ENCODE assay signal across 16 cellular contexts in the genomic region with DNA sequence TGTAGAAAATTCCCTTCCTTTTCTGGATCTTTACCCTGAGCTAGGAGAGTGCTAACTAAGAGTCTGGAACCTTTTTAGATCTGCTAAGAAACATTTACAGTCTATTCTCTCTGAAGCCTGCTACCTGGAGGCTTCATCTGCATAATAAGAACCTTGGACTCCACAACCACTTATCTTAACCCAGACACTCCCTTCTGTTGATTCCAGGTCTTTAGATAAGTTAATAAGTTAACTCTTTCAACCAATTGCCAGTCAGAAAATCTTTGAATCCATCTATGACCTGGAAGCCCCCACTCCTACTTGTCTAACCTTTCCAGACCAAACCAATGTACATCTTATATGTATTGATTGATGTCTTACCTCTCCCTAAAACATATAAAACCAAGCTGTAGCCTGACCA.
DNase-seq lines count a peak whose midpoint lies in the region; ATAC-seq and TF ChIP-seq lines count a peak whose summit lies in the region.
"Had no signal": no experiment of that assay in that cellular context is flagged by ENCODE, and none has a peak within 500 bp of the region (broad histone marks: within the 10 kb centered on the region; RNA-seq: fewer than 3 reads in every experiment).

No MANE protein-coding gene starts in this region.

- no peak overlapping the region for H3K4me2 ChIP-seq in mesendoderm (ENCODE audit: low read length)
- H3K4me2 ChIP-seq: BLaER1 treated with 17β-estradiol and CSF1 and Interleukin-3, amounts not matched to agents 10 nM and 100 nM had no signal

- no peak overlapping the region for H2AK5ac ChIP-seq in mesendoderm (ENCODE audit: low read length)

- peaks cover 3% of the 10 kb centered on the region for H3K9me3 Mint-ChIP-seq in WTC11
- H3K9me3 Mint-ChIP-seq: CD8-positive, alpha-beta T cell had no signal

- no peak overlapping the region for H3K18ac ChIP-seq in mesendoderm (ENCODE audit: low read length)

- no peak overlapping the region for H2BK5ac ChIP-seq in mesendoderm (ENCODE audit: low read length)

- DNase-seq in WTC11 (ENCODE audit: low spot score) (no peak), mesendoderm (no peak), islet precursor cell (no peak), kidney tubule cell (ENCODE audit: low spot score) (no peak)
- DNase-seq: Calu3; CD8-positive, alpha-beta T cell; DMS79 treated with DMSO at 0.1 percent for 48 hours; GM23248; HCEC 1CT had no signal

- no peak overlapping the region for H4K5ac ChIP-seq in mesendoderm (ENCODE audit: low read length)

- H3K56ac ChIP-seq in mesendoderm (ENCODE audit: low read length) = no peak overlapping the region

- H3K4me3 ChIP-seq in HUES48 (ENCODE audit: low read depth, low read length) = no peak overlapping the region
- no peak overlapping the region for H3K4me3 ChIP-seq in mesendoderm (ENCODE audit: low read length)
- H3K4me3 ChIP-seq: BLaER1 treated with 17β-estradiol and CSF1 and Interleukin-3, amounts not matched to agents 10 nM and 100 nM; GM12878; GM23248 had no signal

- H3K4me1 ChIP-seq in HUES48 (ENCODE audit: control insufficient read depth, insufficient read depth, low read length) = peaks cover 28% of the 10 kb centered on the region
- H3K4me1 ChIP-seq in mesendoderm (ENCODE audit: control insufficient read depth, low read depth, low read length) = peaks cover 3% of the 10 kb centered on the region
- H3K4me1 ChIP-seq: BLaER1 treated with 17β-estradiol and CSF1 and Interleukin-3, amounts not matched to agents 10 nM and 100 nM had no signal

- no peak overlapping the region for H3K4me3 Mint-ChIP-seq in WTC11
- H3K4me3 Mint-ChIP-seq: B cell; CD8-positive, alpha-beta T cell had no signal

- CTCF ChIA-PET in WTC11 (lab: Charles Lee) = interaction anchor here (1.1 kb wide), 1 partner anchor 23 kb away, joined by 3 read pairs; no protein-coding TSS in a partner anchor

- H3K4ac ChIP-seq in mesendoderm (ENCODE audit: low read depth, low read length) = peak overlapping the region; percentile 36

- no peaks in the 10 kb centered on the region for H3K27me3 ChIP-seq in HUES48 (ENCODE audit: control insufficient read depth, insufficient read depth, low read length)
- no peaks in the 10 kb centered on the region for H3K27me3 ChIP-seq in mesendoderm (ENCODE audit: insufficient read depth, low read length, poor library complexity)
- H3K27me3 ChIP-seq: BLaER1 treated with 17β-estradiol and CSF1 and Interleukin-3, amounts not matched to agents 10 nM and 100 nM had no signal

- no peak overlapping the region for H3K27ac Mint-ChIP-seq in WTC11
- H3K27ac Mint-ChIP-seq: B cell; CD8-positive, alpha-beta T cell had no signal

- H3K27ac ChIP-seq in HUES48 (ENCODE audit: low read depth, low read length) = peak overlapping the region; percentile 53
- peak overlapping the region; percentile 44 for H3K27ac ChIP-seq in mesendoderm (ENCODE audit: low read depth, low read length)
- H3K27ac ChIP-seq: BLaER1 treated with 17β-estradiol and CSF1 and Interleukin-3, amounts not matched to agents 10 nM and 100 nM; GM23248; HL-60 had no signal

- H3K23ac ChIP-seq in mesendoderm (ENCODE audit: low read length) = no peak overlapping the region

- peak overlapping the region; percentile 65 for H2BK15ac ChIP-seq in mesendoderm (replicated peaks; ENCODE audit: low read depth)

- no peak overlapping the region for H4K8ac ChIP-seq in mesendoderm (ENCODE audit: low read depth, low read length)

- POLR2A ChIA-PET in WTC11 (lab: Charles Lee) = no interaction called here

- peaks cover 12% of the 10 kb centered on the region for H3K4me1 Mint-ChIP-seq in WTC11
- H3K4me1 Mint-ChIP-seq: B cell had no signal

- no peaks in the 10 kb centered on the region for H3K79me2 ChIP-seq in mesendoderm (ENCODE audit: control insufficient read depth, insufficient read depth, low read length)

- TF ChIP-seq CTCF in WTC11 (IDR thresholded peaks at IDR 0.05) = no peak

- H3K9me3 ChIP-seq in HUES48 (ENCODE audit: control insufficient read depth, insufficient read depth, low read length) = peaks cover 7% of the 10 kb centered on the region; the same call in 1 of the 2 replicates
- H3K9me3 ChIP-seq: BLaER1 treated with 17β-estradiol and CSF1 and Interleukin-3, amounts not matched to agents 10 nM and 100 nM had no signal

- H3K36me3 Mint-ChIP-seq in WTC11 = no peaks in the 10 kb centered on the region; the same call in 1 of the 2 replicates
- H3K36me3 Mint-ChIP-seq: CD8-positive, alpha-beta T cell had no signal

- H3K79me1 ChIP-seq in mesendoderm (ENCODE audit: low read length) = no peaks in the 10 kb centered on the region

- H3K36me3 ChIP-seq in HUES48 (ENCODE audit: control insufficient read depth, insufficient read depth, low read length) (no peaks in the 10 kb centered on the region), mesendoderm (ENCODE audit: control insufficient read depth, insufficient read depth, low read length) (no peaks in the 10 kb centered on the region)
- H3K36me3 ChIP-seq: BLaER1 treated with 17β-estradiol and CSF1 and Interleukin-3, amounts not matched to agents 10 nM and 100 nM had no signal

- peak overlapping the region; percentile 55 for H2BK120ac ChIP-seq in mesendoderm (ENCODE audit: low read depth, low read length)

- ATAC-seq in WTC11 = peak; percentile 43
- no peak for ATAC-seq in HG02852 (IDR thresholded peaks at IDR 0.05; ENCODE audit: unreplicated experiment)
- no peak for ATAC-seq in GM21526 (IDR thresholded peaks at IDR 0.05; ENCODE audit: low FRiP score, unreplicated experiment)
- ATAC-seq: CD8-positive, alpha-beta T cell; GM12878 had no signal

- no peak overlapping the region for H3K9ac ChIP-seq in HUES48 (ENCODE audit: low read depth, low read length)
- no peak overlapping the region for H3K9ac ChIP-seq in mesendoderm (ENCODE audit: low read length)
- H3K9ac ChIP-seq: BLaER1 treated with 17β-estradiol and CSF1 and Interleukin-3, amounts not matched to agents 10 nM and 100 nM; GM23248 had no signal

- H3K27me3 Mint-ChIP-seq in WTC11 (ENCODE audit: low read depth) = peaks cover 3% of the 10 kb centered on the region
- H3K27me3 Mint-ChIP-seq: B cell had no signal

TF ChIP-seq in WTC11, 78 proteins besides CTCF, POLR2A, EP300 and RAD21:
- no peak for TF ChIP-seq SOX15 (CRISPR knock-in tag; IDR thresholded peaks at IDR 0.05)
